9 cellular contexts compared by ENCODE assay signal in the genomic region with DNA sequence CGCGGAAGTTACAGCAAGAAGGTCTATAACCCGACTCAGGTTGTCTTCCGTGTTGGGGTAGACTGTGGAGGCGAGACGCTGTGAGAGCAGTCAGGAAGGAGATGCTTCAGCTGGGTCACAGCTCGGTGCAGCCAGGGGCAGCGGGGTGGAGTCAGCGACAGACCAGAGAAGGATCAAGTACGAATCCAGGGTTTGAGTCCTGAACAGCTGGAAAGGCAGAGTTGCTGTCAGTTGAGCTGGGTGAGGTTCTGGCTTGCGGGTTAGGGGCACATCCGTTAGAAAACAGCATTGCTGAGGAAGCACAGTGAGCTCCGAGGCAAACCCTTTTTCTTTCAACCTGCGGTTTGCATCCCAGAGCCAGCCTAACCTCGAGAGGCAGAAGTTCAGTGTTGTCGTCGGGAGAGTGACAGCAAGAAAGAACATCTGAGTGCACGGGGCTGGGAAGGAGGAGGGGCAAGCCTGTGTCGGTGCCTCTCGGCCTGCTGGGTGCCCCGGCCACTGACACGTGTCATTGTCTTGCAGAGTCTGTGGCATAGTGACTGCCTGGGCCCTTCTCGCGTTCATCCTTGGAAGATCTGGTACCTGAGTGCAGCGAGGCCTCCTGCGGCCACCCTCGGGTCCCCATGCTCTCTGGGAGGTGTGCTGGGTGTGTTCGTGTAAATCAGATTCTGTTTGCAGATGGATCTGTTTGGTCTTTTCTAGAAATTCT. TPM values are rescaled to one million over a fixed set of nuclear protein-coding genes. Genes with fewer than 3 reads are reported as not detected.
DNase-seq lines count a peak whose midpoint lies in the region; ATAC-seq and TF ChIP-seq lines count a peak whose summit lies in the region.
"Had no signal": no experiment of that assay in that cellular context is flagged by ENCODE, and none has a peak within 500 bp of the region (broad histone marks: within the 10 kb centered on the region; RNA-seq: fewer than 3 reads in every experiment).

No MANE protein-coding gene starts in this region.

- H3K9ac ChIP-seq in smooth muscle cell (ENCODE audit: low read depth) = no peak overlapping the region

- 50 to 71% methylated on average over 28 of the region's 28 CpGs for WGBS in sigmoid colon, 2 donors
- WGBS in smooth muscle cell (ENCODE audit: low lambda C conversion rate) = 76% methylated on average over 28 of the region's 28 CpGs

- peaks cover 2% of the 10 kb centered on the region for H3K27me3 Mint-ChIP-seq in IgD-negative memory B cell
- peaks cover 6% of the 10 kb centered on the region for H3K27me3 Mint-ChIP-seq in neural crest cell (ENCODE audit: low read depth)

- peak; percentile 43 for DNase-seq in GF-D8 (lab: John Stamatoyannopoulos, UW)
- peak; percentile 10 for DNase-seq in activated T-cell treated with anti-CD3 and anti-CD28 coated beads for 48 hours (ENCODE audit: low read depth)
- DNase-seq in neural crest cell (ENCODE audit: low read depth, low spot score) = peak; percentile 11
- no peak for DNase-seq in COR-L47 (lab: John Stamatoyannopoulos, UW)
- DNase-seq in sigmoid colon = no peak
- DNase-seq in smooth muscle cell (lab: John Stamatoyannopoulos, UW; ENCODE audit: unreplicated experiment) = no peak
- DNase-seq: NCI-H2029 had no signal

- peak overlapping the region in 3 of 4 donors; percentile 73 to 93 (median 92) for H3K4me3 Mint-ChIP-seq in IgD-negative memory B cell
- H3K4me3 Mint-ChIP-seq in neural crest cell = no peak overlapping the region

- H3K9me3 ChIP-seq in sigmoid colon (no peaks in the 10 kb centered on the region), smooth muscle cell (replicated peaks; ENCODE audit: low read depth) (no peaks in the 10 kb centered on the region)

- no peak for TF ChIP-seq CTCF in neural crest cell (conservative IDR thresholded peaks at IDR 0.05)
- TF ChIP-seq CTCF in sigmoid colon (IDR thresholded peaks at IDR 0.05) = no peak
- no peak for TF ChIP-seq CTCF in smooth muscle cell (IDR thresholded peaks at IDR 0.05; ENCODE audit: borderline replicate concordance, insufficient read depth, poor library complexity, severe bottlenecking)

- no peaks in the 10 kb centered on the region for H3F3A ChIP-seq in smooth muscle cell (ENCODE audit: low read depth)

- no peaks in the 10 kb centered on the region for H3K36me3 ChIP-seq in sigmoid colon
- no peaks in the 10 kb centered on the region for H3K36me3 ChIP-seq in smooth muscle cell (ENCODE audit: low read depth)

- no peak overlapping the region for H3K4me2 ChIP-seq in smooth muscle cell

- intact Hi-C loops in sigmoid colon (cut with DNase I) = no loop called here

- no peaks in the 10 kb centered on the region for H3K27me3 ChIP-seq in sigmoid colon
- H3K27me3 ChIP-seq in smooth muscle cell (ENCODE audit: low read depth) = no peaks in the 10 kb centered on the region

- TF ChIP-seq EP300 in sigmoid colon (IDR thresholded peaks at IDR 0.05) = no peak

- H3K4me3 ChIP-seq in sigmoid colon = no peak overlapping the region
- no peak overlapping the region for H3K4me3 ChIP-seq in smooth muscle cell

- H3K36me3 Mint-ChIP-seq in IgD-negative memory B cell (peaks cover 7% of the 10 kb centered on the region), neural crest cell (ENCODE audit: low read depth) (no peaks in the 10 kb centered on the region)

- no peaks in the 10 kb centered on the region for H4K20me1 ChIP-seq in smooth muscle cell (ENCODE audit: low read depth)

- TF ChIP-seq POLR2A in sigmoid colon (IDR thresholded peaks at IDR 0.05) = no peak

- H3K9me3 Mint-ChIP-seq in IgD-negative memory B cell = no peaks in the 10 kb centered on the region
- H3K9me3 Mint-ChIP-seq in neural crest cell = no peaks in the 10 kb centered on the region

- no peak for ATAC-seq in HG03442 (IDR thresholded peaks at IDR 0.05; ENCODE audit: unreplicated experiment)

- H3K4me1 Mint-ChIP-seq in IgD-negative memory B cell (peaks cover 0 to 12% (median 5%) of the 10 kb centered on the region in 3 donors), neural crest cell (peaks cover 19% of the 10 kb centered on the region)

- H3K27ac ChIP-seq in sigmoid colon (no peak overlapping the region), smooth muscle cell (ENCODE audit: low read depth) (no peak overlapping the region)

- no peak overlapping the region for H2AFZ ChIP-seq in smooth muscle cell (ENCODE audit: low read depth)

- H3K4me1 ChIP-seq in sigmoid colon (no peaks in the 10 kb centered on the region), smooth muscle cell (ENCODE audit: low read depth) (no peaks in the 10 kb centered on the region)

- H3K27ac Mint-ChIP-seq in IgD-negative memory B cell (peak overlapping the region in 1 of 3 donors; percentile 51), neural crest cell (ENCODE audit: unreplicated experiment) (peak overlapping the region; percentile 23)

- no peaks in the 10 kb centered on the region for H3K79me2 ChIP-seq in smooth muscle cell (ENCODE audit: low read depth)

RNA-seq across cellular contexts. Expression of gene PNLDC1, which starts 20.0 kb away (rescaled TPM):
- polyA plus RNA-seq in IgD-negative memory B cell (0.89 TPM), sigmoid colon (under 1 TPM in 1 of 3 donors, not detected in 2; 0.13 TPM), smooth muscle cell (not detected in 2 replicates)
- total RNA-seq in neural crest cell (0.49 TPM in 1 of 2 replicates, not detected in the other), sigmoid colon (1 to 10 TPM in 1 of 4 donors, under 1 TPM in 1, not detected in 2; 0.71 to 1.1 TPM), smooth muscle cell (not detected in 2 replicates)

RNA-seq across cellular contexts. Expression of gene MRPL18, which starts 29.8 kb away (rescaled TPM):
- polyA plus RNA-seq in IgD-negative memory B cell (108 TPM), sigmoid colon (10 to 100 TPM; 84.7 to 96.1 (median 92.0) TPM), smooth muscle cell (78.8 and 80.4 TPM in 2 replicates)
- total RNA-seq in neural crest cell (53.0 and 56.3 TPM in 2 replicates), sigmoid colon (100 to 1,000 TPM in 1 of 4 donors, 10 to 100 TPM in 3; 61.6 to 115 (median 86.3) TPM), smooth muscle cell (78.9 and 107 TPM in 2 replicates)

RNA-seq across cellular contexts. Expression of gene TCP1, which starts 30.7 kb away (rescaled TPM):
- 82.7 TPM for polyA plus RNA-seq in IgD-negative memory B cell
- total RNA-seq in neural crest cell = 246 and 248 TPM in 2 replicates
- total RNA-seq in sigmoid colon = 100 to 1,000 TPM; 117 to 123 (median 119) TPM
- polyA plus RNA-seq in sigmoid colon = 100 to 1,000 TPM in 2 of 3 donors, 10 to 100 TPM in 1; 88.9 to 130 (median 114) TPM
- 132 and 153 TPM in 2 replicates for total RNA-seq in smooth muscle cell
- polyA plus RNA-seq in smooth muscle cell = 124 and 125 TPM in 2 replicates

RNA-seq across cellular contexts. Expression of gene ACAT2, which starts 58.2 kb away (rescaled TPM):
- 23.6 TPM for polyA plus RNA-seq in IgD-negative memory B cell
- total RNA-seq in neural crest cell = 419 and 443 TPM in 2 replicates
- total RNA-seq in sigmoid colon = 10 to 100 TPM in 1 of 4 donors, 1 to 10 TPM in 3; 4.1 to 12.1 (median 5.2) TPM
- 10 to 100 TPM; 42.0 to 85.1 (median 79.3) TPM for polyA plus RNA-seq in sigmoid colon
- 21.5 and 25.3 TPM in 2 replicates for total RNA-seq in smooth muscle cell
- 51.0 and 82.5 TPM in 2 replicates for polyA plus RNA-seq in smooth muscle cell

Comparison
In these comparisons a context has a peak if more than half of its experiments do, and no peak if none do; other contexts are left out.
1. DNase-seq: peak in GF-D8 (single experiment), activated T-cell treated with anti-CD3 and anti-CD28 coated beads for 48 hours (single experiment) and neural crest cell (single experiment); none in COR-L47 (single experiment), sigmoid colon (single experiment) and smooth muscle cell (single experiment).